Comparison of ENCODE assay signal across 7 cellular contexts in the genomic region with DNA sequence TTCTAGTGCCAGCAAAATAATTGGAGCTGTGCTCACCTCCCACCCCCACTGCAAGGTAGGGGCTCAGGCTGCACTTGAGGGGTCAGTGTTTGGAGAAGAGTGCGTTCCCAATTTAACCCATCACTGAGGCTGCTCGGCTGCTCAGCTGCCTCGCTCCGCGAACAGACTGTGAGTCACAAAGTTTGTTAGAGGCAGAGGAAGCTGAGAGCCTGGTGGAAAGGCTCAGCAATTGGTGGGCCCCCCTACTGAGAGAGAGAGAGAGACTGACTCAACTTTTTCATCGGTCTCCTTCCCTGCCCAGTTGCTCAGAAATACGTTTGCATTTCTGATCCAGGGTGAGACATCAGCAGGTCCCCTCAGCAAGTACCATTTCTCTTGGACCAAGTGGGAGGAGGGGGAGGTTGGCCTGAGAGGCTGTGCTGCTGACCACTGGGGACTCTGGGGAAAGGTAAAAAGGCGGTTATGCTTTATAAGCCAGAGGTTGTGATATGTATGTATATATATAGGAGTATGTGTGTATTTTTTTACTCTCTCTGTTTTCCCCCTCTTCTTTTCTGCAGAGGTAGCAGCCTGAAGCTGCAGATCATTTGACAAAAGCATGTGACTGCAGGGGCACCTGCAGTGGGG. TPM values are rescaled to one million over a fixed set of nuclear protein-coding genes. Genes with fewer than 3 reads are reported as not detected.
DNase-seq lines count a peak whose midpoint lies in the region; ATAC-seq, FAIRE-seq and TF ChIP-seq lines count a peak whose summit lies in the region.

No MANE protein-coding gene starts in this region.

- WGBS in H9 (ENCODE audit: extremely low coverage, insufficient read length, low lambda C conversion rate): no CpG with 5 or more reads among the region's 8 CpGs

- DNase-seq in H9: peak; percentile 52
- peak; percentile 73 to 78 for DNase-seq in SJCRH30
- peak; percentile 87 for DNase-seq in astrocyte (ENCODE audit: low read depth)
- DNase-seq in lower lobe of right lung: no peak
- peak; percentile 49 to 67 for DNase-seq in stimulated activated naive CD8-positive, alpha-beta T cell treated with anti-CD3 and anti-CD28 coated beads, Interleukin-15, amount 100 ng/mL, for 72 hours

- H3K27ac Mint-ChIP-seq in H9 (peak overlapping the region in 1 of 3 experiments; percentile 94; a peak in 1 of 7 replicates), astrocyte (ENCODE audit: unreplicated experiment) (peak overlapping the region; percentile 88)
- H3K27ac Mint-ChIP-seq in stimulated activated naive CD8-positive, alpha-beta T cell treated with anti-CD3 and anti-CD28 coated beads, Interleukin-15, amount 100 ng/mL, for 72 hours: no peak overlapping the region

- no peak overlapping the region for H3K4ac ChIP-seq in H9 (ENCODE audit: low read depth, low read length)

- no peak overlapping the region for H3T11ph ChIP-seq in H9 (ENCODE audit: low read length)

- H3K36me3 Mint-ChIP-seq in H9 (ENCODE audit: insufficient read depth in 1 of 3, low read depth in 3 of 3): peaks cover 2 to 16% (median 7%) of the 10 kb centered on the region in 3 experiments; a peak in 6 of 7 replicates
- H3K36me3 Mint-ChIP-seq in astrocyte (ENCODE audit: low read depth, unreplicated experiment): no peaks in the 10 kb centered on the region

- H3K9me3 ChIP-seq in H9 (ENCODE audit: control insufficient read depth, low read depth, low read length) (no peaks in the 10 kb centered on the region), SJCRH30 (replicated peaks) (no peaks in the 10 kb centered on the region), astrocyte (ENCODE audit: insufficient read depth, low read depth, low read length) (no peaks in the 10 kb centered on the region), lower lobe of right lung (no peaks in the 10 kb centered on the region)

- peaks cover 17% of the 10 kb centered on the region for H3K23me2 ChIP-seq in H9 (ENCODE audit: insufficient read length, low read depth, low read length, poor library complexity, severe bottlenecking)

- H3K4me1 Mint-ChIP-seq in H9: peaks cover 23 to 27% of the 10 kb centered on the region in 2 experiments
- H3K4me1 Mint-ChIP-seq in astrocyte (ENCODE audit: low read depth, unreplicated experiment): peaks cover 21% of the 10 kb centered on the region
- peaks cover 40% of the 10 kb centered on the region for H3K4me1 Mint-ChIP-seq in stimulated activated naive CD8-positive, alpha-beta T cell treated with anti-CD3 and anti-CD28 coated beads, Interleukin-15, amount 100 ng/mL, for 72 hours

- no peak overlapping the region for H3K14ac ChIP-seq in H9 (ENCODE audit: insufficient read depth, low read length)

- H3K27me3 ChIP-seq in H9 (ENCODE audit: insufficient read depth, low read length) (peaks cover 4% of the 10 kb centered on the region; the same call in 1 of the 2 replicates), SJCRH30 (no peaks in the 10 kb centered on the region), astrocyte (ENCODE audit: insufficient read depth, low read length) (no peaks in the 10 kb centered on the region), lower lobe of right lung (ENCODE audit: low read depth) (peaks cover 4% of the 10 kb centered on the region)

- no peak overlapping the region for H3K18ac ChIP-seq in H9 (ENCODE audit: insufficient read length, low read depth, low read length)

- H3K79me1 ChIP-seq in H9 (ENCODE audit: insufficient read depth, low read depth, low read length, poor library complexity, severe bottlenecking): no peaks in the 10 kb centered on the region

- H3K4me3 ChIP-seq in SJCRH30: peak overlapping the region; percentile 82
- peak overlapping the region; percentile 61 for H3K4me3 ChIP-seq in astrocyte (ENCODE audit: insufficient read depth, low read depth, low read length)
- peak overlapping the region; percentile 81 for H3K4me3 ChIP-seq in lower lobe of right lung

- H4K91ac ChIP-seq in H9 (ENCODE audit: insufficient read length, low read depth, low read length): no peak overlapping the region

- peak; percentile 81 for FAIRE-seq in astrocyte (lab: Jason Lieb, UNC)

- no peaks in the 10 kb centered on the region for H4K20me1 ChIP-seq in H9 (ENCODE audit: control insufficient read depth, insufficient read depth, insufficient read length)
- peaks cover 14% of the 10 kb centered on the region for H4K20me1 ChIP-seq in astrocyte (ENCODE audit: insufficient read depth, low read length)

- H3K36me3 ChIP-seq in SJCRH30 (no peaks in the 10 kb centered on the region), astrocyte (ENCODE audit: insufficient read depth, low read length) (no peaks in the 10 kb centered on the region), lower lobe of right lung (no peaks in the 10 kb centered on the region)

- H2BK12ac ChIP-seq in H9 (ENCODE audit: insufficient read length, low read depth, low read length): no peak overlapping the region

- TF ChIP-seq CTCF in H9 (conservative IDR thresholded peaks at IDR 0.05): no peak
- TF ChIP-seq CTCF in astrocyte (IDR thresholded peaks at IDR 0.05; ENCODE audit: insufficient read depth, low read depth, low read length): no peak
- no peak for TF ChIP-seq CTCF in lower lobe of right lung (IDR thresholded peaks at IDR 0.05)

- H3K4me1 ChIP-seq in H9 (ENCODE audit: insufficient read depth, low read length) (no peaks in the 10 kb centered on the region), SJCRH30 (peaks cover 4% of the 10 kb centered on the region), astrocyte (ENCODE audit: insufficient read depth, low read length) (peaks cover 19% of the 10 kb centered on the region), lower lobe of right lung (peaks cover 21% of the 10 kb centered on the region)

- H3K56ac ChIP-seq in H9 (ENCODE audit: insufficient read length, low read depth, low read length): no peak overlapping the region

- H2BK20ac ChIP-seq in H9 (ENCODE audit: low read depth, low read length, poor library complexity, severe bottlenecking): no peak overlapping the region

- no peak overlapping the region for H2BK120ac ChIP-seq in H9 (ENCODE audit: low read depth, low read length, poor library complexity, severe bottlenecking)

- no peak overlapping the region for H4K8ac ChIP-seq in H9 (replicated peaks; ENCODE audit: insufficient read length, low read depth, low read length)

- intact Hi-C loops in lower lobe of right lung (cut with DNase I): no loop called here

- H3K9me3 Mint-ChIP-seq in H9 (no peaks in the 10 kb centered on the region; a peak in 1 of 5 replicates), astrocyte (ENCODE audit: unreplicated experiment) (no peaks in the 10 kb centered on the region)
- no peaks in the 10 kb centered on the region for H3K9me3 Mint-ChIP-seq in stimulated activated naive CD8-positive, alpha-beta T cell treated with anti-CD3 and anti-CD28 coated beads, Interleukin-15, amount 100 ng/mL, for 72 hours

- H3K27me3 Mint-ChIP-seq in H9 (ENCODE audit: low read depth) (peaks cover 53% of the 10 kb centered on the region), astrocyte (ENCODE audit: low read depth, unreplicated experiment) (peaks cover 7% of the 10 kb centered on the region)
- peaks cover 74% of the 10 kb centered on the region for H3K27me3 Mint-ChIP-seq in stimulated activated naive CD8-positive, alpha-beta T cell treated with anti-CD3 and anti-CD28 coated beads, Interleukin-15, amount 100 ng/mL, for 72 hours

- H3K4me2 ChIP-seq in H9 (ENCODE audit: insufficient read depth, insufficient read length, low read length): peak overlapping the region; percentile 73
- H3K4me2 ChIP-seq in astrocyte (ENCODE audit: low read length): peak overlapping the region; percentile 97

- H2AK5ac ChIP-seq in H9 (ENCODE audit: insufficient read length, low read length): no peak overlapping the region

- H3K4me3 Mint-ChIP-seq in H9: peak overlapping the region; percentile 84 to 91
- peak overlapping the region; percentile 92 for H3K4me3 Mint-ChIP-seq in astrocyte (ENCODE audit: unreplicated experiment)
- H3K4me3 Mint-ChIP-seq in stimulated activated naive CD8-positive, alpha-beta T cell treated with anti-CD3 and anti-CD28 coated beads, Interleukin-15, amount 100 ng/mL, for 72 hours: peak overlapping the region; percentile 87 to 96

- H3K79me2 ChIP-seq in H9 (ENCODE audit: insufficient read depth, low read length) (no peaks in the 10 kb centered on the region), astrocyte (ENCODE audit: insufficient read depth, low read length) (no peaks in the 10 kb centered on the region)

- H3K9ac ChIP-seq in H9 (ENCODE audit: extremely low read depth, insufficient read length, low read length): no peak overlapping the region
- H3K9ac ChIP-seq in astrocyte (ENCODE audit: low read length): peak overlapping the region; percentile 80

- ATAC-seq in lower lobe of right lung (no peak), HG03342 (IDR thresholded peaks at IDR 0.05; ENCODE audit: unreplicated experiment) (no peak), GM21515 (IDR thresholded peaks at IDR 0.05; ENCODE audit: unreplicated experiment) (no peak)
- ATAC-seq in stimulated activated naive CD8-positive, alpha-beta T cell treated with anti-CD3 and anti-CD28 coated beads, Interleukin-15, amount 100 ng/mL, for 72 hours: peak; percentile 72

- no peak overlapping the region for H3K27ac ChIP-seq in H9 (ENCODE audit: insufficient read length, low read depth, low read length)
- H3K27ac ChIP-seq in SJCRH30: no peak overlapping the region
- no peak overlapping the region for H3K27ac ChIP-seq in astrocyte (ENCODE audit: low read depth, low read length)
- H3K27ac ChIP-seq in lower lobe of right lung: no peak overlapping the region

- no peak overlapping the region for H2BK5ac ChIP-seq in H9 (ENCODE audit: insufficient read length, low read length)

- no peak overlapping the region for H2AFZ ChIP-seq in H9 (ENCODE audit: low read length)
- peak overlapping the region; percentile 82 for H2AFZ ChIP-seq in astrocyte (ENCODE audit: low read depth, low read length)

- no peak overlapping the region for H4K5ac ChIP-seq in H9 (ENCODE audit: insufficient read length, low read depth, low read length)

- H2BK15ac ChIP-seq in H9 (ENCODE audit: low read depth, low read length): no peak overlapping the region

- H3K23ac ChIP-seq in H9 (ENCODE audit: insufficient read length, low read depth, low read length): no peak overlapping the region

RNA-seq across cellular contexts. Expression of a gene that starts 1.5 kb away (rescaled TPM):
- total RNA-seq in H9 (2021) (7.0 and 7.2 TPM in 2 replicates), astrocyte (13.3 and 14.7 TPM in 2 replicates), lower lobe of right lung (9.0 TPM)
- total RNA-seq in SJCRH30 (2014; rRNA removed; shearing (Covaris generic)): 4.0 and 4.2 TPM in 2 replicates
